ENCODE assay signal across 18 cellular contexts in genomic region chrX:71183341-71183740, GRCh38. TPM values are rescaled to one million over a fixed set of nuclear protein-coding genes. Genes with fewer than 3 reads are reported as not detected.
DNase-seq lines count a peak whose midpoint lies in the region; ATAC-seq and TF ChIP-seq lines count a peak whose summit lies in the region.
"Had no signal": no experiment of that assay in that cellular context is flagged by ENCODE, and none has a peak within 500 bp of the region (broad histone marks: within the 10 kb centered on the region; RNA-seq: fewer than 3 reads in every experiment).

No MANE protein-coding gene starts in this region.

- no peak overlapping the region for H2BK15ac ChIP-seq in mesenchymal stem cell (ENCODE audit: low read depth, poor library complexity, severe bottlenecking)

- no peak overlapping the region for H3K4me3 Mint-ChIP-seq in activated CD8-positive, alpha-beta memory T cell treated with anti-CD3 and anti-CD28 coated beads, Interleukin-2, amount 10 ng/mL, durations not matched to agents 7 days and 5 days
- peak overlapping the region in 2 of 5 experiments; percentile 57 to 89 for H3K4me3 Mint-ChIP-seq in brain
- no peak overlapping the region for H3K4me3 Mint-ChIP-seq in type B pancreatic cell

- H2BK12ac ChIP-seq in mesenchymal stem cell (ENCODE audit: low read length in 2 of 2) = no peak overlapping the region

- no peak overlapping the region for H3K18ac ChIP-seq in mesenchymal stem cell (ENCODE audit: low read depth in 1 of 2, low read length in 2 of 2)

- DNase-seq in activated CD8-positive, alpha-beta memory T cell treated with anti-CD3 and anti-CD28 coated beads, Interleukin-2, amount 10 ng/mL, durations not matched to agents 7 days and 5 days = no peak
- DNase-seq in activated CD8-positive, alpha-beta memory T cell treated with anti-CD3 and anti-CD28 coated beads, Interleukin-2, amount 50 U/mL, for 4 hours = no peak
- DNase-seq in mesenchymal stem cell (peak; percentile 13), type B pancreatic cell (ENCODE audit: extremely low spot score, unreplicated experiment) (no peak), NCI-H82 (lab: John Stamatoyannopoulos, UW) (no peak), GM13976 (ENCODE audit: low spot score) (no peak)
- DNase-seq in activated effector memory CD4-positive, alpha-beta T cell treated with anti-CD3 and anti-CD28 coated beads, Interleukin-2, amount 50 U/mL, for 16 hours = no peak
- DNase-seq: 8988T, activated B cell treated with CpG ODN at 0.5 μM for 24 hours, foreskin melanocyte, NCI-H2081, NCI-H526 had no signal

- H3K36me3 Mint-ChIP-seq in activated CD8-positive, alpha-beta memory T cell treated with anti-CD3 and anti-CD28 coated beads, Interleukin-2, amount 10 ng/mL, durations not matched to agents 7 days and 5 days = peaks cover 14% of the 10 kb centered on the region
- H3K36me3 Mint-ChIP-seq in brain = no peaks in the 10 kb centered on the region
- no peaks in the 10 kb centered on the region for H3K36me3 Mint-ChIP-seq in type B pancreatic cell
- H3K36me3 Mint-ChIP-seq: activated naive CD4-positive, alpha-beta T cell treated with anti-CD3 and anti-CD28 coated beads, Interleukin-2, amount 50 U/mL, for 24 hours had no signal

- H3K14ac ChIP-seq in mesenchymal stem cell (ENCODE audit: low read length in 2 of 2) = no peak overlapping the region

- H3K4me1 Mint-ChIP-seq in activated CD8-positive, alpha-beta memory T cell treated with anti-CD3 and anti-CD28 coated beads, Interleukin-2, amount 10 ng/mL, durations not matched to agents 7 days and 5 days = peaks cover 20% of the 10 kb centered on the region
- H3K4me1 Mint-ChIP-seq in brain (peaks cover 30% of the 10 kb centered on the region), type B pancreatic cell (ENCODE audit: unreplicated experiment) (peaks cover 20% of the 10 kb centered on the region)

- H3K79me1 ChIP-seq in mesenchymal stem cell (replicated peaks; ENCODE audit: low read length, poor library complexity, severe bottlenecking) = no peaks in the 10 kb centered on the region

- no peak overlapping the region for H3K27ac ChIP-seq in mesenchymal stem cell (ENCODE audit: low read length, poor library complexity, severe bottlenecking)

- H3K23ac ChIP-seq in mesenchymal stem cell (ENCODE audit: low read length in 2 of 2) = no peak overlapping the region

- H3K36me3 ChIP-seq in mesenchymal stem cell (ENCODE audit: control insufficient read depth in 1 of 2, insufficient read depth in 2 of 2, low read depth in 1 of 2, low read length in 2 of 2) = no peaks in the 10 kb centered on the region

- H2AFZ ChIP-seq in mesenchymal stem cell (ENCODE audit: low read depth, low read length) = no peak overlapping the region

- no peak overlapping the region for H3K4ac ChIP-seq in mesenchymal stem cell (ENCODE audit: low read depth in 1 of 2, low read length in 2 of 2)

- H3K27me3 Mint-ChIP-seq in activated CD8-positive, alpha-beta memory T cell treated with anti-CD3 and anti-CD28 coated beads, Interleukin-2, amount 10 ng/mL, durations not matched to agents 7 days and 5 days = no peaks in the 10 kb centered on the region
- H3K27me3 Mint-ChIP-seq in brain = peaks cover 2% of the 10 kb centered on the region
- no peaks in the 10 kb centered on the region for H3K27me3 Mint-ChIP-seq in type B pancreatic cell
- H3K27me3 Mint-ChIP-seq: activated B cell treated with CpG ODN at 0.5 μM for 24 hours; activated naive CD4-positive, alpha-beta T cell treated with anti-CD3 and anti-CD28 coated beads, Interleukin-2, amount 50 U/mL, for 24 hours had no signal

- H4K8ac ChIP-seq in mesenchymal stem cell (ENCODE audit: low read length) = no peak overlapping the region

- H3K4me2 ChIP-seq in mesenchymal stem cell (ENCODE audit: low read length, poor library complexity, severe bottlenecking) = no peak overlapping the region

- peaks cover 0 to 34% of the 10 kb centered on the region in 2 experiments for H3K27me3 ChIP-seq in mesenchymal stem cell (ENCODE audit: control insufficient read depth in 1 of 2, insufficient read depth in 1 of 2, low read length in 2 of 2)

- peak overlapping the region; percentile 98 for H3K27ac Mint-ChIP-seq in activated CD8-positive, alpha-beta memory T cell treated with anti-CD3 and anti-CD28 coated beads, Interleukin-2, amount 10 ng/mL, durations not matched to agents 7 days and 5 days
- H3K27ac Mint-ChIP-seq in brain (peak overlapping the region in 3 of 5 experiments; percentile 99), type B pancreatic cell (peak overlapping the region; percentile 97)

- in situ Hi-C loops in GM13976 (cut with MboI; ENCODE audit: low sequenced_read_pairs, unreplicated experiment) = no loop called here

- no peak overlapping the region for H2BK5ac ChIP-seq in mesenchymal stem cell (ENCODE audit: low read depth, low read length, poor library complexity, severe bottlenecking)

- CTCF ChIA-PET in activated CD8-positive, alpha-beta memory T cell treated with anti-CD3 and anti-CD28 coated beads, Interleukin-2, amount 10 ng/mL, durations not matched to agents 7 days and 5 days (lab: Charles Lee) = interaction anchor here (1.4 kb wide), 1 partner anchor 82 kb away, joined by 3 read pairs; no protein-coding TSS in a partner anchor

- H4K91ac ChIP-seq in mesenchymal stem cell (ENCODE audit: low read length) = no peak overlapping the region

- no peak overlapping the region for H2AK5ac ChIP-seq in mesenchymal stem cell (ENCODE audit: low read length, severe bottlenecking)

- WGBS in mesenchymal stem cell = 46% methylated on average over 4 of the region's 6 CpGs

- H3K9me3 Mint-ChIP-seq in activated CD8-positive, alpha-beta memory T cell treated with anti-CD3 and anti-CD28 coated beads, Interleukin-2, amount 10 ng/mL, durations not matched to agents 7 days and 5 days (ENCODE audit: low read depth) = no peaks in the 10 kb centered on the region
- peaks cover 0 to 12% (median 0%) of the 10 kb centered on the region in 5 experiments for H3K9me3 Mint-ChIP-seq in brain
- no peaks in the 10 kb centered on the region for H3K9me3 Mint-ChIP-seq in type B pancreatic cell
- H3K9me3 Mint-ChIP-seq: activated B cell treated with CpG ODN at 0.5 μM for 24 hours; activated naive CD4-positive, alpha-beta T cell treated with anti-CD3 and anti-CD28 coated beads, Interleukin-2, amount 50 U/mL, for 24 hours had no signal

- H3K4me1 ChIP-seq in mesenchymal stem cell (ENCODE audit: control insufficient read depth, insufficient read depth, low read depth, low read length) = peaks cover 2% of the 10 kb centered on the region

- TF ChIP-seq CTCF in brain (conservative IDR thresholded peaks at IDR 0.05) (no peak), type B pancreatic cell (conservative IDR thresholded peaks at IDR 0.05) (no peak), GM13976 (IDR thresholded peaks at IDR 0.05; ENCODE audit: borderline replicate concordance, control extremely low read depth, extremely low read depth, insufficient read depth, missing control alignments) (no peak)

- H3K9ac ChIP-seq in mesenchymal stem cell (ENCODE audit: low read length) = no peak overlapping the region

- no peak for ATAC-seq in activated CD8-positive, alpha-beta memory T cell treated with anti-CD3 and anti-CD28 coated beads, Interleukin-2, amount 10 ng/mL, durations not matched to agents 7 days and 5 days

- no peaks in the 10 kb centered on the region for H3K9me3 ChIP-seq in mesenchymal stem cell (ENCODE audit: control insufficient read depth, low read length)

- no peak overlapping the region for H3K4me3 ChIP-seq in mesenchymal stem cell (ENCODE audit: insufficient read depth in 1 of 2, low read depth in 1 of 2, low read length in 2 of 2)

- no peak overlapping the region for H2BK120ac ChIP-seq in mesenchymal stem cell (ENCODE audit: low read depth, low read length)

RNA-seq across cellular contexts. Expression of gene NLGN3, which starts 38.7 kb away (rescaled TPM):
- 1 to 10 TPM in 1 of 2 experiments, under 1 TPM in 1; 0.87 to 1.3 TPM for total RNA-seq in activated CD8-positive, alpha-beta memory T cell treated with anti-CD3 and anti-CD28 coated beads, Interleukin-2, amount 10 ng/mL, durations not matched to agents 7 days and 5 days
- polyA plus RNA-seq in brain (ENCODE audit: insufficient read depth, low read depth, low replicate concordance) = 27.3 TPM
- 0.50 TPM for polyA plus RNA-seq in mesenchymal stem cell (2013, experiment 1 of 2)
- 0.42 TPM for polyA plus RNA-seq in mesenchymal stem cell (2013, experiment 2 of 2)
- total RNA-seq in type B pancreatic cell (ENCODE audit: low replicate concordance) = 0.86 and 17.9 TPM in 2 replicates

RNA-seq across cellular contexts. Expression of gene GJB1, which starts 39.7 kb away (rescaled TPM):
- total RNA-seq in activated CD8-positive, alpha-beta memory T cell treated with anti-CD3 and anti-CD28 coated beads, Interleukin-2, amount 10 ng/mL, durations not matched to agents 7 days and 5 days = not detected
- 60.6 TPM for polyA plus RNA-seq in brain (ENCODE audit: insufficient read depth, low read depth, low replicate concordance)
- polyA plus RNA-seq in mesenchymal stem cell (2013, experiment 1 of 2) = not detected
- polyA plus RNA-seq in mesenchymal stem cell (2013, experiment 2 of 2) = not detected
- total RNA-seq in type B pancreatic cell (ENCODE audit: low replicate concordance) = 3.9 and 15.3 TPM in 2 replicates
- total RNA-seq: activated B cell treated with CpG ODN at 0.5 μM for 24 hours, bronchial epithelial cell, mononuclear cell, RPMI7951 had no signal
- polyA plus RNA-seq: CD14-positive monocyte had no signal
